ENCODE assay signal across 7 cellular contexts in genomic region chr7:76735668-76736067, GRCh38.
A peak's percentile ranks its signal among the peaks of the same experiment; 100 is the strongest.
DNase-seq lines count a peak whose midpoint lies in the region; ATAC-seq, FAIRE-seq and TF ChIP-seq lines count a peak whose summit lies in the region.
"Not testable (repeated sequence)": the region's sequence is repeated elsewhere in the genome, so short reads cannot be mapped to it uniquely, and the experiment has no call there.

No MANE protein-coding gene starts in this region.

- not testable (repeated sequence) for DNase-seq in GM18507 (ENCODE audit: extremely low spot score, insufficient read length, low read depth); activated CD8-positive, alpha-beta T cell treated with anti-CD3 and anti-CD28 coated beads for 36 hours; activated naive CD8-positive, alpha-beta T cell treated with anti-CD3 and anti-CD28 coated beads, Interleukin-2, amount 50 U/mL, for 24 hours; stimulated activated naive CD8-positive, alpha-beta T cell treated with anti-CD3 and anti-CD28 coated beads, Interleukin-15, Interleukin-2, amounts not matched to agents 100 U/mL and 50 U/mL, for 24 hours

- H3K4me1 Mint-ChIP-seq in activated CD8-positive, alpha-beta T cell treated with anti-CD3 and anti-CD28 coated beads for 36 hours (ENCODE audit: low read depth); activated naive CD8-positive, alpha-beta T cell treated with anti-CD3 and anti-CD28 coated beads, Interleukin-2, amount 50 U/mL, for 24 hours: not testable (repeated sequence)

- intact Hi-C loops in activated CD8-positive, alpha-beta T cell treated with anti-CD3 and anti-CD28 coated beads for 36 hours (cut with micrococcal nuclease), result not testable (repeated sequence)

- H3K9me3 Mint-ChIP-seq in activated CD8-positive, alpha-beta T cell treated with anti-CD3 and anti-CD28 coated beads for 36 hours; activated naive CD8-positive, alpha-beta T cell treated with anti-CD3 and anti-CD28 coated beads, Interleukin-2, amount 50 U/mL, for 24 hours: not testable (repeated sequence)

- H3K4me3 Mint-ChIP-seq in activated CD8-positive, alpha-beta T cell treated with anti-CD3 and anti-CD28 coated beads for 36 hours; activated naive CD8-positive, alpha-beta T cell treated with anti-CD3 and anti-CD28 coated beads, Interleukin-2, amount 50 U/mL, for 24 hours: not testable (repeated sequence)

- TF ChIP-seq CTCF in activated CD8-positive, alpha-beta T cell treated with anti-CD3 and anti-CD28 coated beads for 36 hours (IDR thresholded peaks at IDR 0.05), result not testable (repeated sequence)

- not testable (repeated sequence) for H3K27me3 Mint-ChIP-seq in activated CD8-positive, alpha-beta T cell treated with anti-CD3 and anti-CD28 coated beads for 36 hours; activated naive CD8-positive, alpha-beta T cell treated with anti-CD3 and anti-CD28 coated beads, Interleukin-2, amount 50 U/mL, for 24 hours

- H3K27ac Mint-ChIP-seq in activated CD8-positive, alpha-beta T cell treated with anti-CD3 and anti-CD28 coated beads for 36 hours; activated naive CD8-positive, alpha-beta T cell treated with anti-CD3 and anti-CD28 coated beads, Interleukin-2, amount 50 U/mL, for 24 hours: not testable (repeated sequence)

- not testable (repeated sequence) for H3K36me3 Mint-ChIP-seq in activated CD8-positive, alpha-beta T cell treated with anti-CD3 and anti-CD28 coated beads for 36 hours (ENCODE audit: low read depth); activated naive CD8-positive, alpha-beta T cell treated with anti-CD3 and anti-CD28 coated beads, Interleukin-2, amount 50 U/mL, for 24 hours (ENCODE audit: low read depth)

- CTCF ChIA-PET in activated CD8-positive, alpha-beta T cell treated with anti-CD3 and anti-CD28 coated beads for 36 hours (lab: Charles Lee), result not testable (repeated sequence)

- ATAC-seq in GM19452 (IDR thresholded peaks at IDR 0.05; ENCODE audit: unreplicated experiment) (peak; percentile 51), HG02938 (IDR thresholded peaks at IDR 0.05; ENCODE audit: unreplicated experiment) (peak; percentile 86), HG03442 (IDR thresholded peaks at IDR 0.05; ENCODE audit: unreplicated experiment) (peak; percentile 70)
- ATAC-seq in activated CD8-positive, alpha-beta T cell treated with anti-CD3 and anti-CD28 coated beads for 36 hours, result peak; percentile 70
- peak; percentile 59 for ATAC-seq in activated naive CD8-positive, alpha-beta T cell treated with anti-CD3 and anti-CD28 coated beads, Interleukin-2, amount 50 U/mL, for 24 hours
- peak; percentile 75 for ATAC-seq in stimulated activated naive CD8-positive, alpha-beta T cell treated with anti-CD3 and anti-CD28 coated beads, Interleukin-15, Interleukin-2, amounts not matched to agents 100 U/mL and 50 U/mL, for 24 hours

- POLR2A ChIA-PET in activated CD8-positive, alpha-beta T cell treated with anti-CD3 and anti-CD28 coated beads for 36 hours (lab: Charles Lee), result not testable (repeated sequence)

- peak; percentile 41 for FAIRE-seq in GM18507 (lab: Jason Lieb, UNC)
